8 cellular contexts compared by ENCODE assay signal in genomic region chr6:13574571-13575376, GRCh38. TPM values are rescaled to one million over a fixed set of nuclear protein-coding genes. Genes with fewer than 3 reads are reported as not detected.
DNase-seq lines count a peak whose midpoint lies in the region; ATAC-seq and TF ChIP-seq lines count a peak whose summit lies in the region.

Gene SIRT5, plus strand, starts transcription at chr6:13574601. Its CDS starts 9,510 bp downstream, at chr6:13584111.

- WGBS in lung, 2 donors, result 0 to 1% methylated on average over 51 to 52 of the region's 52 CpGs

- POLR2A ChIA-PET in CD4-positive, alpha-beta T cell (lab: Charles Lee), result interaction anchor here (0.6 to 2.7 kb wide), 28 partner anchors 19 to 1671 kb away, joined by 3 to 102 read pairs (median 4); partner anchors contain the start of genes CD83, GFOD1, JARID2 and MCUR1

- H3K27ac Mint-ChIP-seq in CD4-positive, alpha-beta T cell, result peak within 1 kb of the TSS; percentile 99

- CTCF ChIA-PET in CD4-positive, alpha-beta T cell (lab: Charles Lee), result interaction anchor here (0.6 to 3.3 kb wide), 33 partner anchors 9 to 246 kb away, joined by 3 to 59 read pairs (median 4); partner anchors contain the start of genes MCUR1, NOL7, RANBP9 and TBC1D7

- H3K9ac ChIP-seq in duodenal mucosa (ENCODE audit: low read depth in 1 of 2, low read length in 2 of 2), result peak within 1 kb of the TSS; percentile 95

- no peaks in the 10 kb centered on the region for H3K9me3 Mint-ChIP-seq in CD4-positive, alpha-beta T cell

- ATAC-seq in CD4-positive, alpha-beta T cell (ENCODE audit: poor library complexity), result peak; percentile 57
- peak; percentile 81 for ATAC-seq in GM19395 (IDR thresholded peaks at IDR 0.05; ENCODE audit: unreplicated experiment)
- peak; percentile 44 for ATAC-seq in HG03558 (IDR thresholded peaks at IDR 0.05; ENCODE audit: extremely low read depth, unreplicated experiment)
- ATAC-seq in lung (ENCODE audit: insufficient read depth, low FRiP score), result peak; percentile 73

- no peak for TF ChIP-seq CTCF in CD4-positive, alpha-beta T cell (IDR thresholded peaks at IDR 0.05)
- no peak for TF ChIP-seq CTCF in lung (IDR thresholded peaks at IDR 0.05; ENCODE audit: control extremely low read depth, extremely low read depth)

- no peaks in the 10 kb centered on the region for H3K27me3 Mint-ChIP-seq in CD4-positive, alpha-beta T cell

- no peaks in the 10 kb centered on the region for H3K27me3 ChIP-seq in CD4-positive, alpha-beta T cell (ENCODE audit: control insufficient read depth, insufficient read depth, low read length)
- H3K27me3 ChIP-seq in duodenal mucosa (ENCODE audit: control insufficient read depth in 1 of 2, insufficient read depth in 2 of 2, low read length in 2 of 2), result no peaks in the 10 kb centered on the region
- H3K27me3 ChIP-seq in lung (ENCODE audit: control insufficient read depth, insufficient read depth), result no peaks in the 10 kb centered on the region

- intact Hi-C loops in CD4-positive, alpha-beta T cell (cut with DNase I, micrococcal nuclease), result loop anchor here (1.0 to 10.0 kb wide), 13 partner anchors 40 to 1670 kb away; partner anchors contain the start of genes CD83 (in 1 of the 2), GFOD1 (in 1 of the 2), MCUR1 (in 1 of the 2) and NOL7 (in 1 of the 2)

- peak; percentile 43 to 67 (median 58) for DNase-seq in CD4-positive, alpha-beta T cell
- peak; percentile 98 for DNase-seq in NCI-H748 (lab: John Stamatoyannopoulos, UW; ENCODE audit: unreplicated experiment)
- peak; percentile 84 to 88 for DNase-seq in activated CD4-positive, alpha-beta T cell treated with anti-CD3 and anti-CD28 coated beads, Interleukin-2, amount 50 U/mL, for 48 hours
- peak; percentile 83 for DNase-seq in lung (ENCODE audit: low spot score)
- peak; percentile 45 to 50 (median 49) for DNase-seq in stimulated activated CD4-positive, alpha-beta T cell treated with anti-CD3 and anti-CD28 coated beads, TNF-alpha, amount 100 ng/mL, for 4 hours (ENCODE audit: low read depth in 3 of 3)

- H3K36me3 ChIP-seq in duodenal mucosa (ENCODE audit: control insufficient read depth in 1 of 2, insufficient read depth in 2 of 2, low read length in 2 of 2) (no peaks in the 10 kb centered on the region), lung (ENCODE audit: control insufficient read depth in 2 of 2, insufficient read depth in 2 of 2, low read length in 2 of 2) (no peaks in the 10 kb centered on the region)

- peak within 1 kb of the TSS; percentile 82 for H3K27ac ChIP-seq in CD4-positive, alpha-beta T cell (ENCODE audit: low read depth, low read length)
- H3K27ac ChIP-seq in duodenal mucosa (ENCODE audit: low read depth, low read length) (peak within 1 kb of the TSS; percentile 97), lung (ENCODE audit: low read depth in 1 of 2, low read length in 1 of 2) (peak within 1 kb of the TSS; percentile 95 to 99)

- no peaks in the 10 kb centered on the region for H3K9me3 ChIP-seq in CD4-positive, alpha-beta T cell (ENCODE audit: control insufficient read depth, low read length)
- H3K9me3 ChIP-seq in duodenal mucosa (ENCODE audit: control insufficient read depth in 1 of 2, low read length in 2 of 2), result peaks cover 2 to 5% of the 10 kb centered on the region in 2 donors
- H3K9me3 ChIP-seq in lung (ENCODE audit: control insufficient read depth in 2 of 2, insufficient read depth in 1 of 2, low read length in 1 of 2), result no peaks in the 10 kb centered on the region

- H3K4me1 ChIP-seq in duodenal mucosa (ENCODE audit: control insufficient read depth in 1 of 2, insufficient read depth in 2 of 2, low read length in 2 of 2), result peaks cover 7 to 9% of the 10 kb centered on the region in 2 donors
- peaks cover 4 to 10% of the 10 kb centered on the region in 2 donors for H3K4me1 ChIP-seq in lung (ENCODE audit: control insufficient read depth in 2 of 2, insufficient read depth in 2 of 2, low read length in 2 of 2)

- H3K4me1 Mint-ChIP-seq in CD4-positive, alpha-beta T cell (ENCODE audit: low read depth), result peaks cover 34% of the 10 kb centered on the region

- H3K4me3 Mint-ChIP-seq in CD4-positive, alpha-beta T cell, result peak within 1 kb of the TSS; percentile 98

- H3K4me3 ChIP-seq in duodenal mucosa (ENCODE audit: low read depth in 1 of 2, low read length in 2 of 2), result peak within 1 kb of the TSS; percentile 87
- peak within 1 kb of the TSS; percentile 67 for H3K4me3 ChIP-seq in lung

- peaks cover 20% of the 10 kb centered on the region for H3K36me3 Mint-ChIP-seq in CD4-positive, alpha-beta T cell (ENCODE audit: low read depth)

RNA-seq across cellular contexts. Expression of gene SIRT5, which starts in this region (rescaled TPM):
- 10 to 100 TPM; 14.3 to 16.3 TPM for total RNA-seq in CD4-positive, alpha-beta T cell
- total RNA-seq in lung, result 10 to 100 TPM in 1 of 2 donors, 1 to 10 TPM in 1; 9.8 to 11.3 TPM
- 1 to 10 TPM; 5.9 to 6.3 TPM for polyA plus RNA-seq in lung

Comparison
In these comparisons a context has a peak if more than half of its experiments do, and no peak if none do; other contexts are left out.
1. Peak in every context shown above with its lines: DNase-seq, ATAC-seq, H3K4me3 ChIP-seq and H3K27ac ChIP-seq.